In genomic region chr10:119542357-119542989, GRCh38 we compare ENCODE assay signal across 8 cellular contexts.
DNase-seq lines count a peak whose midpoint lies in the region; ATAC-seq and TF ChIP-seq lines count a peak whose summit lies in the region.

TSS of gene RGS10 (minus strand) at chr10:119542719. CDS start at chr10:119542638, 81 bp downstream.

- in situ Hi-C loops in astrocyte of the cerebellum (cut with HindIII; ENCODE audit: low sequenced_read_pairs) = no loop called here

- peak; percentile 72 for ATAC-seq in GM21515 (IDR thresholded peaks at IDR 0.05; ENCODE audit: unreplicated experiment)

- TF ChIP-seq CTCF in astrocyte of the cerebellum (IDR thresholded peaks at IDR 0.05; ENCODE audit: low read depth, low read length, missing control alignments) = no peak

- H3K27ac ChIP-seq in iPS-18a (ENCODE audit: low read length) (no peak within 1 kb of the TSS), skin epidermis (peak within 1 kb of the TSS; percentile 67 to 91 (median 86))

- peaks cover 8% of the 10 kb centered on the region for H3K4me1 ChIP-seq in iPS-18a (ENCODE audit: control insufficient read depth, low read depth, low read length)

- DNase-seq in DMS53 treated with DMSO at 0.1 percent for 48 hours (lab: John Stamatoyannopoulos, UW; ENCODE audit: unreplicated experiment) (peak; percentile 24), HuH-7 (ENCODE audit: low spot score) (peak; percentile 56), T-helper 2 cell (peak; percentile 62 to 90 (median 73)), astrocyte of the cerebellum (ENCODE audit: low read depth) (no peak), epidermal melanocyte (ENCODE audit: insufficient read length, low spot score) (no peak)

- no peaks in the 10 kb centered on the region for H3K36me3 ChIP-seq in iPS-18a (ENCODE audit: control insufficient read depth, low read depth, low read length)

- H3K9ac ChIP-seq in iPS-18a (ENCODE audit: low read length) = no peak within 1 kb of the TSS

- no peaks in the 10 kb centered on the region for H3K9me3 ChIP-seq in iPS-18a (ENCODE audit: control insufficient read depth, low read depth, low read length)

- H3K27me3 ChIP-seq in iPS-18a (ENCODE audit: control insufficient read depth, insufficient read depth, low read length) = peaks cover 68% of the 10 kb centered on the region

- H3K4me3 ChIP-seq in astrocyte of the cerebellum (ENCODE audit: low read depth, low read length) = peak within 1 kb of the TSS; percentile 71
- peak within 1 kb of the TSS; percentile 43 for H3K4me3 ChIP-seq in iPS-18a (ENCODE audit: low read length)
- peak within 1 kb of the TSS; percentile 68 to 88 (median 81) for H3K4me3 ChIP-seq in skin epidermis

Comparison
In these comparisons a context has a peak if more than half of its experiments do, and no peak if none do; other contexts are left out.
1. DNase-seq: peak in DMS53 treated with DMSO at 0.1 percent for 48 hours (single experiment), HuH-7 (single experiment) and T-helper 2 cell (5 of 5); none in astrocyte of the cerebellum (single experiment) and epidermal melanocyte (single experiment).
2. Peak in every context shown above with its lines, with median percentiles within 50 percentile points of each other: H3K4me3 ChIP-seq.